ENCODE assay signal across 8 cellular contexts in genomic region chr5:76715734-76716455, GRCh38. TPM values are rescaled to one million over a fixed set of nuclear protein-coding genes. Genes with fewer than 3 reads are reported as not detected.
DNase-seq lines count a peak whose midpoint lies in the region; ATAC-seq and TF ChIP-seq lines count a peak whose summit lies in the region.

TSS of gene F2R (plus strand) at chr5:76716126. CDS start at chr5:76716308, 182 bp downstream.

- CTCF ChIA-PET in Panc1 (lab: Charles Lee): interaction anchor here (0.6 to 1.2 kb wide), 2 partner anchors 11 to 59 kb away, joined by 3 to 5 read pairs; no protein-coding TSS in a partner anchor

- H3K4me3 Mint-ChIP-seq in neural progenitor cell: peak within 1 kb of the TSS; percentile 94

- peaks cover 46% of the 10 kb centered on the region for H3K79me2 ChIP-seq in neural progenitor cell (ENCODE audit: low read depth)

- H3K9me3 Mint-ChIP-seq in neural progenitor cell: no peaks in the 10 kb centered on the region

- peaks cover 19% of the 10 kb centered on the region for H3K4me1 Mint-ChIP-seq in neural progenitor cell

- H3K4me2 ChIP-seq in neural progenitor cell: peak within 1 kb of the TSS; percentile 94

- TF ChIP-seq POLR2A in GM18505 (IDR thresholded peaks at IDR 0.05; ENCODE audit: borderline replicate concordance, extremely low read depth, insufficient read depth, insufficient read length) (no peak), uterus (IDR thresholded peaks at IDR 0.05) (no peak)

- in situ Hi-C loops in Panc1 (cut with HindIII; ENCODE audit: low pct_unique_long_range_greater_than_20kb, low sequenced_read_pairs): no loop called here

- H3K4me3 ChIP-seq in Panc1 (ENCODE audit: low read depth in 2 of 2, low read length in 2 of 2) (peak within 1 kb of the TSS; percentile 83 to 91), neural progenitor cell (peak within 1 kb of the TSS; percentile 85), uterus (peak within 1 kb of the TSS; percentile 33 to 66)

- intact Hi-C loops in Panc1 (cut with micrococcal nuclease; ENCODE audit: unreplicated experiment): loop anchor here (5.0 kb wide), 1 partner anchor 51 kb away; no protein-coding TSS in a partner anchor
- intact Hi-C loops in uterus (cut with DNase I; ENCODE audit: low total_unique reads): no loop called here

- H3K9me3 ChIP-seq in Panc1 (ENCODE audit: control insufficient read depth, insufficient read depth, low read depth, low read length): no peaks in the 10 kb centered on the region
- no peaks in the 10 kb centered on the region for H3K9me3 ChIP-seq in neural progenitor cell (ENCODE audit: low read depth)
- H3K9me3 ChIP-seq in uterus: no peaks in the 10 kb centered on the region

- H2AFZ ChIP-seq in neural progenitor cell (replicated peaks): peak within 1 kb of the TSS; percentile 74

- no TSS peak for BruUV-seq in Panc1 (replicated peaks; lab: Mats Ljungman, UMichigan)

- peak within 1 kb of the TSS; percentile 86 for H3K27ac Mint-ChIP-seq in neural progenitor cell

- ATAC-seq in GM18505 (IDR thresholded peaks at IDR 0.05; ENCODE audit: unreplicated experiment) (peak; percentile 72), HG03045 (IDR thresholded peaks at IDR 0.05; ENCODE audit: unreplicated experiment) (peak; percentile 69), Panc1 (peak; percentile 92), foreskin keratinocyte (peak; percentile 65)

- TF ChIP-seq CTCF in Panc1 (IDR thresholded peaks at IDR 0.05) (peak; percentile 87), foreskin keratinocyte (conservative IDR thresholded peaks at IDR 0.05) (peak; percentile 74), neural progenitor cell (IDR thresholded peaks at IDR 0.05) (peak; percentile 66), uterus (IDR thresholded peaks at IDR 0.05) (peak; percentile 13 to 51 (median 36))

- H3K36me3 ChIP-seq in Panc1 (ENCODE audit: control insufficient read depth, insufficient read depth, low read length) (no peaks in the 10 kb centered on the region), neural progenitor cell (no peaks in the 10 kb centered on the region), uterus (no peaks in the 10 kb centered on the region)

- H3K9ac ChIP-seq in neural progenitor cell: peak within 1 kb of the TSS; percentile 68

- peak within 1 kb of the TSS; percentile 80 for H3K27ac ChIP-seq in Panc1 (ENCODE audit: low read length)
- peak within 1 kb of the TSS; percentile 89 for H3K27ac ChIP-seq in foreskin keratinocyte
- no peak within 1 kb of the TSS for H3K27ac ChIP-seq in neural progenitor cell
- peak within 1 kb of the TSS; percentile 65 to 74 for H3K27ac ChIP-seq in uterus

- peaks cover 14% of the 10 kb centered on the region for H3K36me3 Mint-ChIP-seq in neural progenitor cell

- POLR2A ChIA-PET in Panc1 (lab: Charles Lee): interaction anchor here (0.7 kb wide), 1 partner anchor 56 kb away, joined by 8 read pairs; no protein-coding TSS in a partner anchor

- peaks cover 34% of the 10 kb centered on the region for H4K20me1 ChIP-seq in neural progenitor cell (ENCODE audit: low read depth)

- H3F3A ChIP-seq in neural progenitor cell (ENCODE audit: low read depth): no peaks in the 10 kb centered on the region

- peak; percentile 28 for DNase-seq in A172 (ENCODE audit: low spot score)
- no peak for DNase-seq in Panc1 (ENCODE audit: low read depth, low spot score)
- DNase-seq in activated effector memory CD4-positive, alpha-beta T cell treated with Interleukin-2 at 50 U/mL for 16 hours: peak; percentile 54
- no peak for DNase-seq in foreskin keratinocyte
- DNase-seq in neural progenitor cell (ENCODE audit: low spot score): peak; percentile 91
- DNase-seq in uterus: peak in 1 of 2 donors; percentile 40

- H3K4me1 ChIP-seq in Panc1 (ENCODE audit: control insufficient read depth, insufficient read depth, low read length): peaks cover 12% of the 10 kb centered on the region; the same call in 1 of the 2 replicates
- peaks cover 16% of the 10 kb centered on the region for H3K4me1 ChIP-seq in foreskin keratinocyte
- H3K4me1 ChIP-seq in neural progenitor cell: peaks cover 13% of the 10 kb centered on the region
- peaks cover 0 to 4% of the 10 kb centered on the region in 2 donors for H3K4me1 ChIP-seq in uterus

- peaks cover 2% of the 10 kb centered on the region; the same call in 1 of the 2 replicates for H3K27me3 ChIP-seq in Panc1 (ENCODE audit: control insufficient read depth, insufficient read depth, low read length)
- no peaks in the 10 kb centered on the region for H3K27me3 ChIP-seq in foreskin keratinocyte
- peaks cover 27% of the 10 kb centered on the region for H3K27me3 ChIP-seq in neural progenitor cell
- H3K27me3 ChIP-seq in uterus: no peaks in the 10 kb centered on the region

- H3K27me3 Mint-ChIP-seq in neural progenitor cell (ENCODE audit: insufficient read depth, low read depth): peaks cover 24% of the 10 kb centered on the region

RNA-seq across cellular contexts. Expression of gene F2R, which starts in this region (rescaled TPM):
- 30.5 and 44.6 TPM in 2 replicates for total RNA-seq in A172 (2014; rRNA removed; shearing (Covaris generic))
- total RNA-seq in Panc1 (2021; ENCODE audit: unreplicated experiment): 26.0 TPM
- 21.1 TPM for polyA plus RNA-seq in Panc1 (2012; ENCODE audit: insufficient read length)
- 38.0 and 42.6 TPM in 2 replicates for total RNA-seq in foreskin keratinocyte
- polyA plus RNA-seq in foreskin keratinocyte: 12.5 and 17.3 TPM in 2 replicates
- 48.5 and 53.8 TPM in 2 replicates for total RNA-seq in neural progenitor cell (ENCODE audit: low replicate concordance)
- 10 to 100 TPM in 3 of 4 donors, 1 to 10 TPM in 1; 9.4 to 38.7 (median 16.7) TPM for total RNA-seq in uterus

Comparison
In these comparisons a context has a peak if more than half of its experiments do, and no peak if none do; other contexts are left out.
1. DNase-seq: peak in A172 (single experiment), activated effector memory CD4-positive, alpha-beta T cell treated with Interleukin-2 at 50 U/mL for 16 hours (single experiment) and neural progenitor cell (single experiment); none in Panc1 (single experiment) and foreskin keratinocyte (0 of 2).
2. CTCF ChIP-seq: peak in every context shown above with its lines; median percentile 87 in Panc1; 74 in foreskin keratinocyte; 66 in neural progenitor cell; 36 in uterus.
3. Peak in every context shown above with its lines, with median percentiles within 50 percentile points of each other: ATAC-seq and H3K4me3 ChIP-seq.